In genomic region chr10:14954934-14955333, GRCh38 we compare ENCODE assay signal across 8 cellular contexts.
DNase-seq lines count a peak whose midpoint lies in the region; ATAC-seq and TF ChIP-seq lines count a peak whose summit lies in the region.

No MANE protein-coding gene starts in this region.

- H3K79me2 ChIP-seq in DND-41 (ENCODE audit: insufficient read depth, low read length), result peaks cover 49% of the 10 kb centered on the region

- H3K4me1 Mint-ChIP-seq in dendritic cell treated with granulocyte-macrophage colony-stimulating factor and Interleukin-4, amounts not matched to agents 40 ng/mL and 50 ng/mL, for 4 days (ENCODE audit: low read depth), result peaks cover 54% of the 10 kb centered on the region

- H3K9me3 ChIP-seq in DND-41 (ENCODE audit: insufficient read depth, low read length, severe bottlenecking) (no peaks in the 10 kb centered on the region), NT2/D1 (ENCODE audit: insufficient read depth, low read length) (no peaks in the 10 kb centered on the region), neutrophil (no peaks in the 10 kb centered on the region)

- TF ChIP-seq CTCF in DND-41 (IDR thresholded peaks at IDR 0.05; ENCODE audit: borderline replicate concordance, extremely low read depth, low read length, poor library complexity, severe bottlenecking) (no peak), neutrophil (IDR thresholded peaks at IDR 0.05) (no peak)

- DNase-seq in DND-41 (no peak), NT2/D1 (ENCODE audit: low read depth, low spot score) (no peak), DMS153 treated with DMSO at 0.1 percent for 48 hours (lab: John Stamatoyannopoulos, UW; ENCODE audit: unreplicated experiment) (no peak), NCI-H1092 treated with DMSO at 0.1 percent for 48 hours (lab: John Stamatoyannopoulos, UW) (no peak)

- no peak for TF ChIP-seq POLR2A in GM18505 (IDR thresholded peaks at IDR 0.05; ENCODE audit: borderline replicate concordance, extremely low read depth, insufficient read depth, insufficient read length)

- H4K20me1 ChIP-seq in DND-41 (ENCODE audit: insufficient read depth, low read length), result peaks cover 9% of the 10 kb centered on the region

- peak overlapping the region; percentile 81 for H3K4me2 ChIP-seq in DND-41 (ENCODE audit: insufficient read depth, low read length)

- H3K36me3 Mint-ChIP-seq in dendritic cell treated with granulocyte-macrophage colony-stimulating factor and Interleukin-4, amounts not matched to agents 40 ng/mL and 50 ng/mL, for 4 days (ENCODE audit: low read depth), result peaks cover 37% of the 10 kb centered on the region

- H3K4me1 ChIP-seq in DND-41 (ENCODE audit: insufficient read depth, low read length) (peaks cover 47% of the 10 kb centered on the region), NT2/D1 (ENCODE audit: insufficient read depth, insufficient read length) (no peaks in the 10 kb centered on the region), neutrophil (ENCODE audit: control insufficient read depth in 1 of 2, insufficient read depth in 1 of 2, low read depth in 1 of 2, low read length in 1 of 2) (peaks cover 47 to 50% of the 10 kb centered on the region in 2 experiments)

- H3K27me3 ChIP-seq in DND-41 (ENCODE audit: insufficient read depth, low read length, poor library complexity) (no peaks in the 10 kb centered on the region), NT2/D1 (ENCODE audit: insufficient read depth, insufficient read length) (no peaks in the 10 kb centered on the region), neutrophil (no peaks in the 10 kb centered on the region)

- peak overlapping the region; percentile 99 for H3K27ac Mint-ChIP-seq in dendritic cell treated with granulocyte-macrophage colony-stimulating factor and Interleukin-4, amounts not matched to agents 40 ng/mL and 50 ng/mL, for 4 days

- intact Hi-C loops in dendritic cell treated with granulocyte-macrophage colony-stimulating factor and Interleukin-4, amounts not matched to agents 40 ng/mL and 50 ng/mL, for 4 days (cut with micrococcal nuclease), result loop anchor here (1.0 to 5.0 kb wide), 3 partner anchors 76 to 142 kb away; partner anchors contain the start of genes RPP38 and SUV39H2

- H3K4me3 ChIP-seq in DND-41 (ENCODE audit: low read depth in 1 of 2, low read length in 2 of 2) (peak overlapping the region; percentile 64 to 78), NT2/D1 (ENCODE audit: insufficient read length, low read depth) (peak overlapping the region; percentile 78), neutrophil (ENCODE audit: low read depth in 1 of 2, low read length in 1 of 2) (peak overlapping the region; percentile 94 to 95)

- peaks cover 21% of the 10 kb centered on the region for H3K36me3 ChIP-seq in DND-41 (ENCODE audit: insufficient read depth, low read length)
- H3K36me3 ChIP-seq in NT2/D1 (ENCODE audit: insufficient read depth, insufficient read length, low read length), result peaks cover 5% of the 10 kb centered on the region
- H3K36me3 ChIP-seq in neutrophil, result no peaks in the 10 kb centered on the region

- ATAC-seq in DND-41 (ENCODE audit: insufficient read depth, low read depth) (no peak), HG03378 (IDR thresholded peaks at IDR 0.05; ENCODE audit: unreplicated experiment) (no peak), GM18505 (IDR thresholded peaks at IDR 0.05; ENCODE audit: unreplicated experiment) (no peak)

- no peak overlapping the region for H2AFZ ChIP-seq in DND-41 (ENCODE audit: low read depth, low read length)

- peak overlapping the region; percentile 96 for H3K27ac ChIP-seq in DND-41 (ENCODE audit: low read length)
- H3K27ac ChIP-seq in neutrophil, result peak overlapping the region; percentile 89

- peak overlapping the region; percentile 84 for H3K9ac ChIP-seq in DND-41 (ENCODE audit: low read depth, low read length)
- no peak overlapping the region for H3K9ac ChIP-seq in NT2/D1 (ENCODE audit: insufficient read length, low read depth)

- H3K4me3 Mint-ChIP-seq in dendritic cell treated with granulocyte-macrophage colony-stimulating factor and Interleukin-4, amounts not matched to agents 40 ng/mL and 50 ng/mL, for 4 days, result peak overlapping the region; percentile 89

- no peaks in the 10 kb centered on the region for H3K9me3 Mint-ChIP-seq in dendritic cell treated with granulocyte-macrophage colony-stimulating factor and Interleukin-4, amounts not matched to agents 40 ng/mL and 50 ng/mL, for 4 days

- no peaks in the 10 kb centered on the region for H3K27me3 Mint-ChIP-seq in dendritic cell treated with granulocyte-macrophage colony-stimulating factor and Interleukin-4, amounts not matched to agents 40 ng/mL and 50 ng/mL, for 4 days
